In genomic region chr7:101542527-101543241, GRCh38 we compare ENCODE assay signal across 8 cellular contexts.
A peak's percentile ranks its signal among the peaks of the same experiment; 100 is the strongest.
DNase-seq lines count a peak whose midpoint lies in the region; TF ChIP-seq lines count a peak whose summit lies in the region.

No MANE protein-coding gene starts in this region.

- DNase-seq in NCI-H524 (lab: John Stamatoyannopoulos, UW) (peak; percentile 41 to 60), NCI-H524 treated with DMSO at 0.1 percent for 48 hours (lab: John Stamatoyannopoulos, UW) (no peak), NCI-H2227 treated with DMSO at 0.1 percent for 48 hours (lab: John Stamatoyannopoulos, UW) (peak; percentile 49), dorsolateral prefrontal cortex (peak in 9 of 10 donors; percentile 55 to 81 (median 70)), midbrain (lab: John Stamatoyannopoulos, UW) (peak; percentile 29), NCI-H187 treated with DMSO at 0.1 percent for 48 hours (lab: John Stamatoyannopoulos, UW) (no peak)
- peak; percentile 83 to 87 for DNase-seq in activated CD4-positive, alpha-beta T cell treated with anti-CD3 and anti-CD28 coated beads, Interleukin-2, amount 50 U/mL, for 48 hours
- peak; percentile 32 to 70 for DNase-seq in stimulated activated CD8-positive, alpha-beta memory T cell treated with anti-CD3 and anti-CD28 coated beads, Interleukin-4, amount 100 ng/mL, for 4 hours (ENCODE audit: low read depth in 2 of 2, low spot score in 1 of 2)

- intact Hi-C loops in dorsolateral prefrontal cortex (cut with DNase I): loop anchor here (1.0 to 10.0 kb wide), 3 partner anchors 145 to 732 kb away; no protein-coding TSS in a partner anchor

- H3K27me3 ChIP-seq in dorsolateral prefrontal cortex: no peaks in the 10 kb centered on the region

- TF ChIP-seq CTCF in dorsolateral prefrontal cortex (IDR thresholded peaks at IDR 0.05 in 54 of 56, conservative IDR thresholded peaks at IDR 0.05 in 2 of 56; ENCODE audit: low read depth in 1 of 56, partially characterized antibody in 56 of 56): peak; percentile 73 to 95 (median 87)

- H3K27ac ChIP-seq in dorsolateral prefrontal cortex: no peak overlapping the region

- no peak overlapping the region for H3K4me3 ChIP-seq in dorsolateral prefrontal cortex

Comparison
In these comparisons a context has a peak if more than half of its experiments do, and no peak if none do; other contexts are left out.
1. DNase-seq: peak in NCI-H524 (2 of 2), NCI-H2227 treated with DMSO at 0.1 percent for 48 hours (single experiment), activated CD4-positive, alpha-beta T cell treated with anti-CD3 and anti-CD28 coated beads, Interleukin-2, amount 50 U/mL, for 48 hours (2 of 2), dorsolateral prefrontal cortex (9 of 10), midbrain (single experiment) and stimulated activated CD8-positive, alpha-beta memory T cell treated with anti-CD3 and anti-CD28 coated beads, Interleukin-4, amount 100 ng/mL, for 4 hours (2 of 2); none in NCI-H524 treated with DMSO at 0.1 percent for 48 hours (single experiment) and NCI-H187 treated with DMSO at 0.1 percent for 48 hours (single experiment).